In the genomic region with DNA sequence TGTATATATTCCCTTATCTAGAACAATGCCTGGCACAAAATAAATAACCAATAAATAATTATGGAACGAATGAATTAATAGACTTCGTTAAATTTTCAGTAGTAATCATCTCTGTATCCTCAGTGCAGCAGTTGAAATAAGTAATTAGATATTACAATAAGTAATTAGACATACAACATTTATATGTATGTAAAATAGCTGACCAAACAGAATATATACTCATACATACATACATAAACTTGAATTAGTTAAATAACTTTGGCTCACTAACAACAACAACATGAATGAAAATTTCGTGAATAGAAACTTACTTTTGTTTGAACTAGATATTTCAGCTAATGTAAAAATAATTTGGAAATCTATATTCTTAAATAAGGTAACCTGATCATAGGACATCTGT, we compare ENCODE assay signal across 18 cellular contexts. TPM values are rescaled to one million over a fixed set of nuclear protein-coding genes. Genes with fewer than 3 reads are reported as not detected.
DNase-seq lines count a peak whose midpoint lies in the region; ATAC-seq, FAIRE-seq and TF ChIP-seq lines count a peak whose summit lies in the region.
"Had no signal": no experiment of that assay in that cellular context is flagged by ENCODE, and none has a peak within 500 bp of the region (broad histone marks: within the 10 kb centered on the region; RNA-seq: fewer than 3 reads in every experiment).

No MANE protein-coding gene starts in this region.

- H3K27ac ChIP-seq in HepG2 (ENCODE audit: extremely low read length, insufficient read depth, low read length) (no peak overlapping the region), right lobe of liver (no peak overlapping the region), endothelial cell of umbilical vein (ENCODE audit: insufficient read depth, low read depth, low read length) (no peak overlapping the region), pancreas (no peak overlapping the region)
- H3K27ac ChIP-seq: 22Rv1 had no signal

- in situ Hi-C loops in HepG2 (cut with HindIII; ENCODE audit: extremely low pct_ligation_motif_present, low pct_unique_long_range_greater_than_20kb) = no loop called here

- TF ChIP-seq EP300 in HepG2 (IDR thresholded peaks at IDR 0.05; ENCODE audit: low read depth in 2 of 2, low read length in 2 of 2) (no peak), HepG2 (CRISPR knock-in tag; IDR thresholded peaks at IDR 0.05; ENCODE audit: borderline replicate concordance) (no peak)

- BruUV-seq in HepG2 (replicated peaks; lab: Mats Ljungman, UMichigan) (no TSS peak), endothelial cell of umbilical vein (replicated peaks; lab: Mats Ljungman, UMichigan) (no TSS peak)

- no peaks in the 10 kb centered on the region for H3K9me1 ChIP-seq in endothelial cell of umbilical vein (replicated peaks; ENCODE audit: control insufficient read depth, extremely low read depth, insufficient read depth, low read length)

- no peak overlapping the region for H3K4me2 ChIP-seq in HepG2 (ENCODE audit: low read depth, low read length)
- no peak overlapping the region for H3K4me2 ChIP-seq in endothelial cell of umbilical vein (ENCODE audit: insufficient read depth, low read length)

- H3K9me3 ChIP-seq in HepG2 (ENCODE audit: low read length) (no peaks in the 10 kb centered on the region), right lobe of liver (no peaks in the 10 kb centered on the region), endothelial cell of umbilical vein (replicated peaks; ENCODE audit: control insufficient read depth, insufficient read depth, low read length) (no peaks in the 10 kb centered on the region), pancreas (no peaks in the 10 kb centered on the region)
- H3K9me3 ChIP-seq: HAP-1 had no signal

- H2AFZ ChIP-seq in HepG2 (ENCODE audit: low read length) (no peak overlapping the region), endothelial cell of umbilical vein (ENCODE audit: low read depth, low read length) (no peak overlapping the region)

- H3K9me3 Mint-ChIP-seq in activated T-cell treated with anti-CD3 and anti-CD28 coated beads, Interleukin-2, amount 50 U/mL, for 24 hours = no peaks in the 10 kb centered on the region
- H3K9me3 Mint-ChIP-seq: CD4-positive, alpha-beta memory T cell; HFFc6 had no signal

- H3K36me3 Mint-ChIP-seq in activated T-cell treated with anti-CD3 and anti-CD28 coated beads, Interleukin-2, amount 50 U/mL, for 24 hours (ENCODE audit: low read depth) = no peaks in the 10 kb centered on the region
- H3K36me3 Mint-ChIP-seq: CD4-positive, alpha-beta memory T cell had no signal

- CTCF ChIA-PET in HepG2 (lab: Yijun Ruan, JAX; ENCODE audit: low intra/inter-chr PET ratio, low total read pairs) (no interaction called here), endothelial cell of umbilical vein (lab: Charles Lee) (no interaction called here)

- TF ChIP-seq CTCF in HepG2 (CRISPR knock-in tag; IDR thresholded peaks at IDR 0.05) (no peak), right lobe of liver (IDR thresholded peaks at IDR 0.05) (no peak), endothelial cell of umbilical vein (IDR thresholded peaks at IDR 0.05; ENCODE audit: extremely low read depth in 1 of 2, insufficient read depth in 1 of 2, low read depth in 1 of 2, low read length in 2 of 2) (no peak), pancreas (IDR thresholded peaks at IDR 0.05) (no peak)

- no peak for TF ChIP-seq RAD21 in HepG2 (CRISPR knock-in tag; IDR thresholded peaks at IDR 0.05)

- TF ChIP-seq POLR2A in HepG2 (IDR thresholded peaks at IDR 0.05; ENCODE audit: insufficient read depth in 1 of 2, low read depth in 2 of 2, low read length in 2 of 2) (no peak), right lobe of liver (IDR thresholded peaks at IDR 0.05) (no peak), endothelial cell of umbilical vein (IDR thresholded peaks at IDR 0.05; ENCODE audit: low read depth, low read length) (no peak)

- H3K4me3 ChIP-seq in HepG2 (replicated peaks in 1 of 3; ENCODE audit: insufficient read depth in 1 of 3, low read depth in 2 of 3, low read length in 3 of 3) = no peak overlapping the region
- no peak overlapping the region for H3K4me3 ChIP-seq in right lobe of liver
- H3K4me3 ChIP-seq in endothelial cell of umbilical vein (replicated peaks in 1 of 3; ENCODE audit: insufficient read depth in 1 of 3, low read depth in 1 of 3, low read length in 3 of 3) = no peak overlapping the region
- no peak overlapping the region for H3K4me3 ChIP-seq in pancreas
- H3K4me3 ChIP-seq: HAP-1 had no signal

- H3K4me3 Mint-ChIP-seq in activated T-cell treated with anti-CD3 and anti-CD28 coated beads, Interleukin-2, amount 50 U/mL, for 24 hours = no peak overlapping the region
- H3K4me3 Mint-ChIP-seq: CD4-positive, alpha-beta memory T cell; HFFc6 had no signal

- H3K4me1 ChIP-seq in HepG2 (ENCODE audit: insufficient read depth, low read length) (peaks cover 10% of the 10 kb centered on the region; the same call in 1 of the 2 replicates), right lobe of liver (no peaks in the 10 kb centered on the region), endothelial cell of umbilical vein (ENCODE audit: control insufficient read depth, extremely low read depth, insufficient read depth, low read length) (no peaks in the 10 kb centered on the region), pancreas (no peaks in the 10 kb centered on the region)

- H3K27ac Mint-ChIP-seq in activated T-cell treated with anti-CD3 and anti-CD28 coated beads, Interleukin-2, amount 50 U/mL, for 24 hours = no peak overlapping the region
- H3K27ac Mint-ChIP-seq: CD4-positive, alpha-beta memory T cell; HFFc6 had no signal

- H3K36me3 ChIP-seq in HepG2 (replicated peaks in 1 of 2; ENCODE audit: control insufficient read depth in 1 of 2, insufficient read depth in 2 of 2, low read length in 2 of 2) = no peaks in the 10 kb centered on the region
- H3K36me3 ChIP-seq in right lobe of liver = no peaks in the 10 kb centered on the region
- no peaks in the 10 kb centered on the region for H3K36me3 ChIP-seq in endothelial cell of umbilical vein (ENCODE audit: control insufficient read depth in 2 of 2, extremely low read depth in 1 of 2, insufficient read depth in 2 of 2, low read length in 2 of 2)
- H3K36me3 ChIP-seq in pancreas = no peaks in the 10 kb centered on the region
- H3K36me3 ChIP-seq: HAP-1 had no signal

- no peak for FAIRE-seq in HepG2 (lab: Jason Lieb, UNC)
- peak; percentile 4 for FAIRE-seq in endothelial cell of umbilical vein (lab: Jason Lieb, UNC)
- peak; percentile 60 for FAIRE-seq in pancreas (lab: Jason Lieb, UNC)
- FAIRE-seq: GM12892, H54 had no signal

- POLR2A ChIA-PET in HepG2 (lab: Yijun Ruan, JAX) (no interaction called here), endothelial cell of umbilical vein (lab: Charles Lee) (no interaction called here)

- ATAC-seq in HepG2 (no peak), right lobe of liver (no peak), pancreas (no peak), HG02885 (IDR thresholded peaks at IDR 0.05; ENCODE audit: poor library complexity, unreplicated experiment) (no peak)

- H3K79me2 ChIP-seq in HepG2 (ENCODE audit: insufficient read depth, low read length) = no peaks in the 10 kb centered on the region
- H3K79me2 ChIP-seq in endothelial cell of umbilical vein (ENCODE audit: control insufficient read depth, insufficient read depth, low read length) = no peaks in the 10 kb centered on the region

- no peaks in the 10 kb centered on the region for H4K20me1 ChIP-seq in HepG2 (ENCODE audit: insufficient read depth, low read length)
- no peaks in the 10 kb centered on the region for H4K20me1 ChIP-seq in endothelial cell of umbilical vein (replicated peaks; ENCODE audit: control insufficient read depth, extremely low read depth, insufficient read depth, low read length)

- no peak for DNase-seq in HepG2 (ENCODE audit: low spot score)
- DNase-seq in right lobe of liver = no peak
- DNase-seq in endothelial cell of umbilical vein (ENCODE audit: low read depth, low spot score) = no peak
- no peak for DNase-seq in pancreas
- DNase-seq in activated T-cell treated with anti-CD3 and anti-CD28 coated beads, Interleukin-2, amount 50 U/mL, for 24 hours = no peak
- DNase-seq: C1 segment of cervical spinal cord; Calu3; CD4-positive, alpha-beta memory T cell; COR-L47; DMS53; DMS79 treated with DMSO at 0.1 percent for 48 hours; GOT3; HFFc6 had no signal

- dilution Hi-C loops in endothelial cell of umbilical vein (cut with MboI; ENCODE audit: extremely low pct_ligation_motif_present, low sequenced_read_pairs) = no loop called here

- peaks cover 5% of the 10 kb centered on the region for H3K27me3 Mint-ChIP-seq in activated T-cell treated with anti-CD3 and anti-CD28 coated beads, Interleukin-2, amount 50 U/mL, for 24 hours

- H3K9ac ChIP-seq in HepG2 (ENCODE audit: insufficient read depth, low read depth, low read length) (no peak overlapping the region), endothelial cell of umbilical vein (replicated peaks; ENCODE audit: extremely low read depth, insufficient read depth, low read length) (no peak overlapping the region)

- no peaks in the 10 kb centered on the region; a peak in 1 of 5 replicates for H3K27me3 ChIP-seq in HepG2 (ENCODE audit: control insufficient read depth in 1 of 2, insufficient read depth in 2 of 2, low read length in 2 of 2)
- no peaks in the 10 kb centered on the region for H3K27me3 ChIP-seq in right lobe of liver
- peaks cover 0 to 1% of the 10 kb centered on the region in 2 experiments for H3K27me3 ChIP-seq in endothelial cell of umbilical vein (ENCODE audit: control insufficient read depth in 2 of 2, insufficient read depth in 2 of 2, low read length in 2 of 2)
- no peaks in the 10 kb centered on the region for H3K27me3 ChIP-seq in pancreas

- intact Hi-C loops in HepG2 (cut with micrococcal nuclease; ENCODE audit: unreplicated experiment) (no loop called here), right lobe of liver (cut with DNase I) (no loop called here), endothelial cell of umbilical vein (cut with micrococcal nuclease) (no loop called here), pancreas (cut with DNase I) (no loop called here)

- 0% methylated on average over 3 of the region's 3 CpGs for WGBS in HepG2 (ENCODE audit: low lambda C conversion rate)
- 77% methylated on average over 3 of the region's 3 CpGs for WGBS in right lobe of liver (ENCODE audit: insufficient coverage, low coverage, low lambda C conversion rate, missing lambda C conversion rate)
- WGBS in pancreas, 2 donors = 67 to 79% methylated on average over 3 of the region's 3 CpGs

- no peaks in the 10 kb centered on the region for H3K4me1 Mint-ChIP-seq in activated T-cell treated with anti-CD3 and anti-CD28 coated beads, Interleukin-2, amount 50 U/mL, for 24 hours (ENCODE audit: low read depth)
- H3K4me1 Mint-ChIP-seq: CD4-positive, alpha-beta memory T cell had no signal

RNA-seq across cellular contexts. Expression of a gene that starts 14.6 kb away (rescaled TPM):
- total RNA-seq in HepG2 (2016; rRNA removed; fragmentation: Illumina TruSeq; extraction: Trizol) (9.9 and 14.1 TPM in 2 replicates), right lobe of liver (10 to 100 TPM in 2 of 6 experiments, 1 to 10 TPM in 4; 3.6 to 20.1 (median 6.0) TPM), endothelial cell of umbilical vein (21.3 and 27.0 TPM in 2 replicates), pancreas (1 to 10 TPM; 4.1 to 9.9 (median 7.1) TPM)
- 5.8 and 8.5 TPM in 2 replicates for total RNA-seq in HepG2 (2016; cell fraction: cytosol; rRNA removed; fragmentation: Illumina TruSeq; extraction: Trizol; ENCODE audit: low read depth)
- 9.0 and 12.0 TPM in 2 replicates for total RNA-seq in HepG2 (2016; cell fraction: insoluble cytoplasmic fraction; rRNA removed; fragmentation: Illumina TruSeq; extraction: Trizol)
- 5.1 and 6.8 TPM in 2 replicates for total RNA-seq in HepG2 (2016; cell fraction: membrane; rRNA removed; fragmentation: Illumina TruSeq; extraction: Trizol)
- 49.4 and 51.6 TPM in 2 replicates for total RNA-seq in HepG2 (2016; cell fraction: nucleus; rRNA removed; fragmentation: Illumina TruSeq; extraction: Trizol)
- polyA plus RNA-seq in HepG2 (2011; rRNA removed) (8.3 and 10.5 TPM in 2 replicates), endothelial cell of umbilical vein (4.6 and 7.7 TPM in 2 replicates), pancreas (10 to 100 TPM; 12.4 to 16.1 TPM)
- polyA plus RNA-seq in HepG2 (2011; cell fraction: cytosol; rRNA removed) = 2.1 and 3.6 TPM in 2 replicates
- 18.9 and 26.3 TPM in 2 replicates for polyA plus RNA-seq in HepG2 (2011; cell fraction: nucleus; rRNA removed)
- polyA plus RNA-seq in HepG2 (2012) = 8.2 and 10.8 TPM in 2 replicates
- polyA plus RNA-seq in HepG2 (2016; cell fraction: cytosol; fragmentation: Illumina TruSeq; extraction: Trizol; ENCODE audit: low read depth) = 1.9 and 2.6 TPM in 2 replicates
- 7.2 and 8.1 TPM in 2 replicates for polyA plus RNA-seq in HepG2 (2016; cell fraction: insoluble cytoplasmic fraction; fragmentation: Illumina TruSeq; extraction: Trizol; ENCODE audit: low read depth)
- 2.8 and 3.7 TPM in 2 replicates for polyA plus RNA-seq in HepG2 (2016; cell fraction: membrane; fragmentation: Illumina TruSeq; extraction: Trizol; ENCODE audit: low read depth)
- polyA plus RNA-seq in HepG2 (2016; cell fraction: nucleus; fragmentation: Illumina TruSeq; extraction: Trizol; ENCODE audit: insufficient read depth, low read depth) = 52.0 and 58.2 TPM in 2 replicates
- 15.9 and 17.8 TPM in 2 replicates for polyA minus RNA-seq in HepG2 (2011; rRNA and poly(A)+ RNA removed; ENCODE audit: low replicate concordance)
- polyA minus RNA-seq in HepG2 (2011; cell fraction: cytosol; rRNA and poly(A)+ RNA removed) = 2.9 and 3.0 TPM in 2 replicates
- polyA minus RNA-seq in HepG2 (2011; cell fraction: nucleus; rRNA and poly(A)+ RNA removed) = 109 and 116 TPM in 2 replicates
- 3.2 and 4.7 TPM in 2 replicates for polyA plus RNA-seq in endothelial cell of umbilical vein (2011; cell fraction: cytosol; rRNA removed)
- 57.5 and 63.6 TPM in 2 replicates for polyA plus RNA-seq in endothelial cell of umbilical vein (2011; cell fraction: nucleus; rRNA removed)
- polyA plus RNA-seq in endothelial cell of umbilical vein (2012) = 5.0 and 5.4 TPM in 2 replicates
- polyA minus RNA-seq in endothelial cell of umbilical vein = 23.9 and 26.4 TPM in 2 replicates
- polyA minus RNA-seq in endothelial cell of umbilical vein (2011; cell fraction: cytosol; rRNA and poly(A)+ RNA removed) = 4.2 TPM
- polyA minus RNA-seq in endothelial cell of umbilical vein (2011; cell fraction: nucleus; rRNA and poly(A)+ RNA removed) = 95.3 and 125 TPM in 2 replicates
